ENCODE assay signal across 1 cellular context in genomic region chr2:238287702-238288649, GRCh38.
TF ChIP-seq lines count a peak whose summit lies in the region.

TSS of gene PER2 (minus strand) at chr2:238288610. CDS start at chr2:238277936, 10,674 bp downstream.

TF ChIP-seq in HepG2, 621 proteins besides CTCF, POLR2A, EP300 and RAD21 (continued from another document and continues in another):
- no peak for TF ChIP-seq ZBTB40 (IDR thresholded peaks at IDR 0.05)
- peak; percentile 30; the same call in 1 of the 2 replicates for TF ChIP-seq ZBTB40 (CRISPR knock-in tag; IDR thresholded peaks at IDR 0.05)
- peak; percentile 86; the same call in 1 of the 2 replicates for TF ChIP-seq ZNF546 (CRISPR knock-in tag; conservative IDR thresholded peaks at IDR 0.05)
- no peak for TF ChIP-seq GABPA (IDR thresholded peaks at IDR 0.05; ENCODE audit: low read depth, low read length)
- peak; percentile 51; the same call in 1 of the 2 replicates for TF ChIP-seq GABPA (CRISPR knock-in tag; IDR thresholded peaks at IDR 0.05; ENCODE audit: low read depth)
- TF ChIP-seq CREBL2 (CRISPR knock-in tag; IDR thresholded peaks at IDR 0.05; ENCODE audit: borderline replicate concordance), result peak; percentile 41; the same call in 1 of the 2 replicates
- TF ChIP-seq GABPB1 (CRISPR knock-in tag; IDR thresholded peaks at IDR 0.05), result peak; percentile 18
- peak; percentile 55; the same call in 1 of the 2 replicates for TF ChIP-seq ZBTB39 (CRISPR knock-in tag; IDR thresholded peaks at IDR 0.05)
- TF ChIP-seq ARID5B (CRISPR knock-in tag; IDR thresholded peaks at IDR 0.05), result peak; percentile 17; the same call in 1 of the 2 replicates
- TF ChIP-seq ZNF709 (CRISPR knock-in tag; IDR thresholded peaks at IDR 0.05), result peak; percentile 40; the same call in 1 of the 2 replicates
- TF ChIP-seq GLI4 (CRISPR knock-in tag; IDR thresholded peaks at IDR 0.05; ENCODE audit: borderline replicate concordance), result 0 out of 2 replicates have a peak, but pooled peaks have one; percentile 70
- 0 out of 2 replicates have a peak, but pooled peaks have one; percentile 57 for TF ChIP-seq KLF13 (CRISPR knock-in tag; IDR thresholded peaks at IDR 0.05)
- TF ChIP-seq ZSCAN31 (CRISPR knock-in tag; IDR thresholded peaks at IDR 0.05; ENCODE audit: low read depth), result peak; percentile 8; the same call in 1 of the 2 replicates
- TF ChIP-seq XRCC5 (optimal IDR thresholded peaks at IDR 0.05; ENCODE audit: low read length), result peak; percentile 59
- TF ChIP-seq SKIL (CRISPR knock-in tag; IDR thresholded peaks at IDR 0.05; ENCODE audit: borderline replicate concordance), result no peak
- TF ChIP-seq ZSCAN9 (CRISPR knock-in tag; IDR thresholded peaks at IDR 0.05; ENCODE audit: borderline replicate concordance), result no peak
- peak; percentile 38; the same call in 1 of the 2 replicates for TF ChIP-seq ARID4A (CRISPR knock-in tag; IDR thresholded peaks at IDR 0.05; ENCODE audit: borderline replicate concordance)
- no peak; the same call in 1 of the 2 replicates for TF ChIP-seq ZNF225 (CRISPR knock-in tag; IDR thresholded peaks at IDR 0.05)
- no peak for TF ChIP-seq ZNF772 (CRISPR knock-in tag; IDR thresholded peaks at IDR 0.05)
- TF ChIP-seq ZNF713 (CRISPR knock-in tag; IDR thresholded peaks at IDR 0.05), result peak; percentile 81; the same call in 1 of the 2 replicates
- TF ChIP-seq HOXA3 (CRISPR knock-in tag; IDR thresholded peaks at IDR 0.05), result no peak
- 0 out of 2 replicates have a peak, but pooled peaks have one; percentile 41 for TF ChIP-seq ZNF552 (CRISPR knock-in tag; IDR thresholded peaks at IDR 0.05; ENCODE audit: borderline replicate concordance)
- TF ChIP-seq ZNF180 (CRISPR knock-in tag; IDR thresholded peaks at IDR 0.05; ENCODE audit: borderline replicate concordance, low read depth), result peak; percentile 51; the same call in 1 of the 2 replicates
- TF ChIP-seq TOE1 (CRISPR knock-in tag; IDR thresholded peaks at IDR 0.05), result 0 out of 2 replicates have a peak, but pooled peaks have one; percentile 7
- 0 out of 2 replicates have a peak, but pooled peaks have one; percentile 12 for TF ChIP-seq ZNF136 (CRISPR knock-in tag; IDR thresholded peaks at IDR 0.05; ENCODE audit: low read depth)
- no peak for TF ChIP-seq MAFK (conservative IDR thresholded peaks at IDR 0.05 in 1 of 2, IDR thresholded peaks at IDR 0.05 in 1 of 2; ENCODE audit: low read length in 2 of 2)
- TF ChIP-seq ZNF431 (CRISPR knock-in tag; IDR thresholded peaks at IDR 0.05; ENCODE audit: borderline replicate concordance, low read depth), result peak; percentile 41; the same call in 1 of the 2 replicates
- peak; percentile 42; the same call in 1 of the 2 replicates for TF ChIP-seq FOXC1 (CRISPR knock-in tag; IDR thresholded peaks at IDR 0.05; ENCODE audit: borderline replicate concordance)
- no peak for TF ChIP-seq E2F1 (CRISPR knock-in tag; IDR thresholded peaks at IDR 0.05)
- TF ChIP-seq RFX3 (CRISPR knock-in tag; IDR thresholded peaks at IDR 0.05), result 0 out of 2 replicates have a peak, but pooled peaks have one; percentile 32
- peak; percentile 54 for TF ChIP-seq AGO1 (IDR thresholded peaks at IDR 0.05; ENCODE audit: low read depth, low read length, poor library complexity, severe bottlenecking)
- peak; percentile 34; the same call in 1 of the 2 replicates for TF ChIP-seq MEIS2 (CRISPR knock-in tag; IDR thresholded peaks at IDR 0.05)
- TF ChIP-seq TOPORS (CRISPR knock-in tag; IDR thresholded peaks at IDR 0.05), result peak; percentile 70
